In genomic region chr9:114742947-114743346, GRCh38 we compare ENCODE assay signal across 18 cellular contexts.
"Had no signal": no experiment of that assay in that cellular context is flagged by ENCODE, and none has a peak within 500 bp of the region (broad histone marks: within the 10 kb centered on the region; RNA-seq: fewer than 3 reads in every experiment).

No MANE protein-coding gene starts in this region.

- H3K4me1 ChIP-seq: prostate gland, right atrium auricular region had no signal

- H3K9me3 ChIP-seq: prostate gland, right atrium auricular region, transverse colon, vagina had no signal

- H3K27ac ChIP-seq: epithelial cell of prostate, prostate gland, right atrium auricular region, skin epidermis, transverse colon, vagina had no signal

- DNase-seq: activated CD4-positive, alpha-beta memory T cell treated with anti-CD3 and anti-CD28 coated beads, Interleukin-2, amount 10 ng/mL, durations not matched to agents 7 days and 5 days; activated CD4-positive, alpha-beta T cell treated with anti-CD3 and anti-CD28 coated beads for 48 hours; activated CD4-positive, CD25-positive, alpha-beta regulatory T cell; activated CD8-positive, alpha-beta memory T cell treated with anti-CD3 and anti-CD28 coated beads, Interleukin-2, amount 10 ng/mL, durations not matched to agents 7 days and 5 days; activated naive CD4-positive, alpha-beta T cell; activated naive CD8-positive, alpha-beta T cell treated with anti-CD3 and anti-CD28 coated beads for 36 hours; amygdala; caudate nucleus; effector memory CD8-positive, alpha-beta T cell; hypothalamus; transverse colon had no signal

- H3K36me3 ChIP-seq: prostate gland, right atrium auricular region, transverse colon, vagina had no signal

- H3K4me3 ChIP-seq: prostate gland, right atrium auricular region, skin epidermis, transverse colon, vagina had no signal

- H3K27me3 ChIP-seq: right atrium auricular region, transverse colon, vagina had no signal

- ATAC-seq: activated CD8-positive, alpha-beta memory T cell treated with anti-CD3 and anti-CD28 coated beads, Interleukin-2, amount 10 ng/mL, durations not matched to agents 7 days and 5 days; activated T-helper 17 cell treated with anti-CD3 and anti-CD28 coated beads, Interleukin-2, amount 50 U/mL, for 72 hours; effector memory CD8-positive, alpha-beta T cell; left lobe of liver had no signal
